In genomic region chr18:28816155-28816554, GRCh38 we compare ENCODE assay signal across 28 cellular contexts.
"Had no signal": no experiment of that assay in that cellular context is flagged by ENCODE, and none has a peak within 500 bp of the region (broad histone marks: within the 10 kb centered on the region; RNA-seq: fewer than 3 reads in every experiment).

No MANE protein-coding gene starts in this region.

- H3K27ac Mint-ChIP-seq: effector memory CD8-positive, alpha-beta T cell; mesothelial cell of epicardium; naive B cell; natural killer cell treated with Interleukin-12 subunit alpha and Interleukin-12 subunit beta and Interleukin-15 and Interleukin-18, amount 100 ng/mL, for 72 hours; progenitor cell of endocrine pancreas; stimulated activated naive B cell treated with anti-CD40 and anti-IgM and Interleukin-4, amounts not matched to agents 10 μg/mL and 1 μg/mL and 100 μg/mL, for 72 hours; stimulated activated naive CD8-positive, alpha-beta T cell treated with anti-CD3 and anti-CD28 coated beads, Interleukin-15, Interleukin-2, amounts not matched to agents 100 ng/mL and 50 ng/mL, for 24 hours had no signal

- H3K36me3 ChIP-seq: colonic mucosa, heart right ventricle, left lung, neutrophil, right lobe of liver, thoracic aorta, tibial nerve, upper lobe of left lung had no signal

- H3K4me3 Mint-ChIP-seq: effector memory CD8-positive, alpha-beta T cell; mesothelial cell of epicardium; naive B cell; natural killer cell treated with Interleukin-12 subunit alpha and Interleukin-12 subunit beta and Interleukin-15 and Interleukin-18, amount 100 ng/mL, for 72 hours; neural crest cell; stimulated activated naive B cell treated with anti-CD40 and anti-IgM and Interleukin-4, amounts not matched to agents 10 μg/mL and 1 μg/mL and 100 μg/mL, for 72 hours; stimulated activated naive CD8-positive, alpha-beta T cell treated with anti-CD3 and anti-CD28 coated beads, Interleukin-15, Interleukin-2, amounts not matched to agents 100 ng/mL and 50 ng/mL, for 24 hours had no signal

- H3K9me3 Mint-ChIP-seq: mesothelial cell of epicardium had no signal

- H3K4me1 Mint-ChIP-seq: naive B cell; neural crest cell; stimulated activated naive B cell treated with anti-CD40 and anti-IgM and Interleukin-4, amounts not matched to agents 10 μg/mL and 1 μg/mL and 100 μg/mL, for 72 hours had no signal

- FAIRE-seq: islet of Langerhans, small intestine, urothelium cell line had no signal

- H3K27me3 Mint-ChIP-seq: effector memory CD8-positive, alpha-beta T cell; naive B cell; natural killer cell treated with Interleukin-12 subunit alpha and Interleukin-12 subunit beta and Interleukin-15 and Interleukin-18, amount 100 ng/mL, for 72 hours; progenitor cell of endocrine pancreas; stimulated activated naive B cell treated with anti-CD40 and anti-IgM and Interleukin-4, amounts not matched to agents 10 μg/mL and 1 μg/mL and 100 μg/mL, for 72 hours; stimulated activated naive CD8-positive, alpha-beta T cell treated with anti-CD3 and anti-CD28 coated beads, Interleukin-15, Interleukin-2, amounts not matched to agents 100 ng/mL and 50 ng/mL, for 24 hours had no signal

- H3K4me1 ChIP-seq: colonic mucosa, heart right ventricle, left lung, parathyroid adenoma, right lobe of liver, tibial nerve, upper lobe of left lung had no signal

- H3K4me3 ChIP-seq: colonic mucosa, heart right ventricle, left lung, mucosa of descending colon, right lobe of liver, thoracic aorta, tibial nerve, upper lobe of left lung had no signal

- ATAC-seq: effector memory CD8-positive, alpha-beta T cell; heart right ventricle; left cardiac atrium; left lung; mucosa of descending colon; natural killer cell treated with Interleukin-12 subunit alpha and Interleukin-12 subunit beta and Interleukin-15 and Interleukin-18, amount 100 ng/mL, for 72 hours; right lobe of liver; stimulated activated naive B cell treated with anti-CD40 and anti-IgM and Interleukin-4, amounts not matched to agents 10 μg/mL and 1 μg/mL and 100 μg/mL, for 72 hours had no signal

- H3K27ac ChIP-seq: colonic mucosa, heart right ventricle, left lung, neutrophil, parathyroid adenoma, right lobe of liver, thoracic aorta, tibial nerve, upper lobe of left lung had no signal

- H3K9ac ChIP-seq: parathyroid adenoma had no signal

- H2AFZ ChIP-seq: parathyroid adenoma had no signal

- H3K79me2 ChIP-seq: parathyroid adenoma had no signal

- H3K27me3 ChIP-seq: colonic mucosa, heart right ventricle, left lung, neutrophil, right lobe of liver, tibial nerve, upper lobe of left lung had no signal

- DNase-seq: colonic mucosa; effector memory CD8-positive, alpha-beta T cell; foreskin melanocyte; glutamatergic neuron; heart right ventricle; hippocampal formation; left cardiac atrium; left lung; mesenchymal stem cell; mucosa of descending colon; naive B cell; right lobe of liver; small intestine; stimulated activated CD4-positive, alpha-beta T cell treated with anti-CD3 and anti-CD28 coated beads, Interleukin-15, amount 100 ng/mL, for 24 hours; stimulated activated CD4-positive, alpha-beta T cell treated with anti-CD3 and anti-CD28 coated beads, Interleukin-2, amount 100 ng/mL, for 48 hours; stimulated activated naive B cell treated with anti-CD40 and anti-IgM and Interleukin-4, amounts not matched to agents 10 μg/mL and 1 μg/mL and 100 μg/mL, for 72 hours; upper lobe of left lung had no signal

- H3K36me3 Mint-ChIP-seq: mesothelial cell of epicardium; naive B cell; natural killer cell treated with Interleukin-12 subunit alpha and Interleukin-12 subunit beta and Interleukin-15 and Interleukin-18, amount 100 ng/mL, for 72 hours; stimulated activated naive B cell treated with anti-CD40 and anti-IgM and Interleukin-4, amounts not matched to agents 10 μg/mL and 1 μg/mL and 100 μg/mL, for 72 hours had no signal

- H3K9me3 ChIP-seq: colonic mucosa, left lung, neutrophil, right lobe of liver, thoracic aorta, tibial nerve, upper lobe of left lung had no signal
